In the genomic region with DNA sequence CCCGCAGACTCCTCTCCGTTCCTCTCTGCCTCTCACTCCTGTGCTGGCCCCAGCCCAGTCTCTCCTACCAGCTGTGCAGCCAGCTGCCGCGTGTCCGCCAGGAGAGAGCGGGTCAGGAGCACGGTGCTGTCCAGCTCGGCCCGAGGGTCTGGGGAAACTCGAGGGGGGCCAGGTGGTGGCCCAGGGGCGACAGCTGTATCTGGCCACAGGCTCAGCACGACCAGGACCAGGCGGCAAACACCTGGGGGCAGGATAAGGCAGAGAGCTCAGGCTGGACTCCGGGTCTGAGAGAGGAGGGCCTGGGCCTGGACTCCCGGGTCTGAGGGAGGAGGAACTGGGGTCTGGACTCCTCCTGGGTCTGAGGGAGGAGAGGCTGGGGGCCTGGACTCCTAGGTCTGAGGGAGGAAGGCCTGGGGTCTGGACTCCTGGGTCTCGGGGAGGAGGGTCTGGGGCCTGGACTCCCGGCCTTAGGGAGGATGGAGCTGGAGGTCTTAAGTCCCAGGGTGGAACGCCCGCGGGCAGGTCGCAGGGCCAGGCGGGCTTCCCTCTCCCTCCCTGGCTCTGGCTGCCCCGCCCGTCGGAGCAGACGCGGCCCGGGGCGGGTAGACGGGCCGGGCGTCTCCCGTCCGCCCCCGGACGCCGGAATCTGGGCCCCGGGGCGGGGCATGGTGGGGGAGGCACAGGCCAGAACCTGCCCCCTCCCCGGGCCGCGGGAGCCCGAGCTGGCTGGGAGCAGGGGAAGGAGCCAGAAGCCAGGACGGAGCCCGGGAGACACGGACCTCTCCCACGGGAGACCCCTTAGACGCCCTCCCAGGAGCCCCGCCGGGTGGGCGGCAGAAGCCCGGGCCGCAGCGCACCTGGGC, we compare ENCODE assay signal across 8 cellular contexts. TPM values are rescaled to one million over a fixed set of nuclear protein-coding genes. Genes with fewer than 3 reads are reported as not detected.
DNase-seq lines count a peak whose midpoint lies in the region; ATAC-seq and TF ChIP-seq lines count a peak whose summit lies in the region.

No MANE protein-coding gene starts in this region.

- CTCF ChIA-PET in activated CD4-positive, alpha-beta T cell treated with anti-CD3 and anti-CD28 coated beads, Interleukin-2, amount 10 ng/mL, durations not matched to agents 7 days and 5 days (lab: Charles Lee), result interaction anchor here (0.9 to 1.3 kb wide), 3 partner anchors 15 to 57 kb away, joined by 3 read pairs; a partner anchor contains a TSS

- ATAC-seq in heart right ventricle, result peak in 7 of 8 donors; percentile 46 to 78 (median 57)
- ATAC-seq in stimulated activated effector memory CD8-positive, alpha-beta T cell treated with anti-CD3 and anti-CD28 coated beads, Interleukin-12 subunit alpha, Interleukin-12 subunit beta, amount 100 ng/mL, for 72 hours, result peak; percentile 58
- ATAC-seq in HG03342 (IDR thresholded peaks at IDR 0.05; ENCODE audit: unreplicated experiment), result no peak

- peak; percentile 73 for DNase-seq in activated CD4-positive, alpha-beta T cell treated with anti-CD3 and anti-CD28 coated beads, Interleukin-2, amount 10 ng/mL, durations not matched to agents 24 days and 14 days
- no peak for DNase-seq in activated CD4-positive, alpha-beta T cell treated with anti-CD3 and anti-CD28 coated beads, Interleukin-2, amount 10 ng/mL, durations not matched to agents 7 days and 5 days
- DNase-seq in SW480 (ENCODE audit: low spot score) (peak; percentile 75), heart right ventricle (no peak), GOT3 (lab: John Stamatoyannopoulos, UW) (no peak), SIG-M5 (lab: John Stamatoyannopoulos, UW) (no peak)
- peak in 1 of 2 donors; percentile 39 for DNase-seq in stimulated activated effector memory CD8-positive, alpha-beta T cell treated with anti-CD3 and anti-CD28 coated beads, Interleukin-12 subunit alpha, Interleukin-12 subunit beta, amount 100 ng/mL, for 72 hours (ENCODE audit: low spot score in 2 of 2)

- no peaks in the 10 kb centered on the region for H3K36me3 ChIP-seq in heart right ventricle

- no peak overlapping the region for H3K27ac ChIP-seq in heart right ventricle

- peaks cover 3 to 18% (median 10%) of the 10 kb centered on the region in 9 donors for H3K4me1 ChIP-seq in heart right ventricle

- intact Hi-C loops in activated CD4-positive, alpha-beta T cell treated with anti-CD3 and anti-CD28 coated beads, Interleukin-2, amount 10 ng/mL, durations not matched to agents 24 days and 14 days (cut with micrococcal nuclease), result no loop called here
- intact Hi-C loops in heart right ventricle (cut with DNase I), result no loop called here

- H3K36me3 Mint-ChIP-seq in activated CD4-positive, alpha-beta T cell treated with anti-CD3 and anti-CD28 coated beads, Interleukin-2, amount 10 ng/mL, durations not matched to agents 24 days and 14 days (ENCODE audit: low read depth), result peaks cover 2% of the 10 kb centered on the region
- peaks cover 3% of the 10 kb centered on the region for H3K36me3 Mint-ChIP-seq in activated CD4-positive, alpha-beta T cell treated with anti-CD3 and anti-CD28 coated beads, Interleukin-2, amount 10 ng/mL, durations not matched to agents 7 days and 5 days (ENCODE audit: low read depth)
- no peaks in the 10 kb centered on the region for H3K36me3 Mint-ChIP-seq in stimulated activated effector memory CD8-positive, alpha-beta T cell treated with anti-CD3 and anti-CD28 coated beads, Interleukin-12 subunit alpha, Interleukin-12 subunit beta, amount 100 ng/mL, for 72 hours

- H3K4me1 Mint-ChIP-seq in activated CD4-positive, alpha-beta T cell treated with anti-CD3 and anti-CD28 coated beads, Interleukin-2, amount 10 ng/mL, durations not matched to agents 24 days and 14 days, result peaks cover 7% of the 10 kb centered on the region
- peaks cover 2% of the 10 kb centered on the region for H3K4me1 Mint-ChIP-seq in activated CD4-positive, alpha-beta T cell treated with anti-CD3 and anti-CD28 coated beads, Interleukin-2, amount 10 ng/mL, durations not matched to agents 7 days and 5 days
- H3K4me1 Mint-ChIP-seq in stimulated activated effector memory CD8-positive, alpha-beta T cell treated with anti-CD3 and anti-CD28 coated beads, Interleukin-12 subunit alpha, Interleukin-12 subunit beta, amount 100 ng/mL, for 72 hours, result peaks cover 12% of the 10 kb centered on the region

- H3K9me3 ChIP-seq in heart right ventricle, result no peaks in the 10 kb centered on the region

- H3K4me3 ChIP-seq in heart right ventricle, result peak overlapping the region in 4 of 10 donors; percentile 20 to 30 (median 26)

- H3K27me3 ChIP-seq in heart right ventricle, result peaks cover 22 to 75% (median 67%) of the 10 kb centered on the region in 7 donors

- H3K9me3 Mint-ChIP-seq in activated CD4-positive, alpha-beta T cell treated with anti-CD3 and anti-CD28 coated beads, Interleukin-2, amount 10 ng/mL, durations not matched to agents 24 days and 14 days, result no peaks in the 10 kb centered on the region
- no peaks in the 10 kb centered on the region for H3K9me3 Mint-ChIP-seq in activated CD4-positive, alpha-beta T cell treated with anti-CD3 and anti-CD28 coated beads, Interleukin-2, amount 10 ng/mL, durations not matched to agents 7 days and 5 days
- H3K9me3 Mint-ChIP-seq in stimulated activated effector memory CD8-positive, alpha-beta T cell treated with anti-CD3 and anti-CD28 coated beads, Interleukin-12 subunit alpha, Interleukin-12 subunit beta, amount 100 ng/mL, for 72 hours, result no peaks in the 10 kb centered on the region

- H3K4me3 Mint-ChIP-seq in activated CD4-positive, alpha-beta T cell treated with anti-CD3 and anti-CD28 coated beads, Interleukin-2, amount 10 ng/mL, durations not matched to agents 24 days and 14 days, result no peak overlapping the region
- no peak overlapping the region for H3K4me3 Mint-ChIP-seq in activated CD4-positive, alpha-beta T cell treated with anti-CD3 and anti-CD28 coated beads, Interleukin-2, amount 10 ng/mL, durations not matched to agents 7 days and 5 days
- peak overlapping the region; percentile 74 for H3K4me3 Mint-ChIP-seq in stimulated activated effector memory CD8-positive, alpha-beta T cell treated with anti-CD3 and anti-CD28 coated beads, Interleukin-12 subunit alpha, Interleukin-12 subunit beta, amount 100 ng/mL, for 72 hours

- H3K27me3 Mint-ChIP-seq in activated CD4-positive, alpha-beta T cell treated with anti-CD3 and anti-CD28 coated beads, Interleukin-2, amount 10 ng/mL, durations not matched to agents 24 days and 14 days, result peaks cover 51% of the 10 kb centered on the region
- peaks cover 46% of the 10 kb centered on the region for H3K27me3 Mint-ChIP-seq in activated CD4-positive, alpha-beta T cell treated with anti-CD3 and anti-CD28 coated beads, Interleukin-2, amount 10 ng/mL, durations not matched to agents 7 days and 5 days

- POLR2A ChIA-PET in activated CD4-positive, alpha-beta T cell treated with anti-CD3 and anti-CD28 coated beads, Interleukin-2, amount 10 ng/mL, durations not matched to agents 7 days and 5 days (lab: Charles Lee), result no interaction called here

- no peak overlapping the region for H3K27ac Mint-ChIP-seq in activated CD4-positive, alpha-beta T cell treated with anti-CD3 and anti-CD28 coated beads, Interleukin-2, amount 10 ng/mL, durations not matched to agents 24 days and 14 days
- no peak overlapping the region for H3K27ac Mint-ChIP-seq in activated CD4-positive, alpha-beta T cell treated with anti-CD3 and anti-CD28 coated beads, Interleukin-2, amount 10 ng/mL, durations not matched to agents 7 days and 5 days
- H3K27ac Mint-ChIP-seq in stimulated activated effector memory CD8-positive, alpha-beta T cell treated with anti-CD3 and anti-CD28 coated beads, Interleukin-12 subunit alpha, Interleukin-12 subunit beta, amount 100 ng/mL, for 72 hours, result no peak overlapping the region

- WGBS in heart right ventricle, 2 donors, result 9% methylated on average over 39 to 54 of the region's 54 CpGs

- no peak for TF ChIP-seq CTCF in heart right ventricle (IDR thresholded peaks at IDR 0.05)

RNA-seq across cellular contexts. Expression of a gene that starts 1.3 kb away (rescaled TPM):
- total RNA-seq in activated CD4-positive, alpha-beta T cell treated with anti-CD3 and anti-CD28 coated beads, Interleukin-2, amount 10 ng/mL, durations not matched to agents 24 days and 14 days, result 0.21 TPM in 1 of 2 replicates, not detected in the other
- under 1 TPM; 0.27 TPM for total RNA-seq in activated CD4-positive, alpha-beta T cell treated with anti-CD3 and anti-CD28 coated beads, Interleukin-2, amount 10 ng/mL, durations not matched to agents 7 days and 5 days
- not detected for total RNA-seq in heart right ventricle
- polyA plus RNA-seq in heart right ventricle, result under 1 TPM; 0.30 to 0.37 TPM

RNA-seq across cellular contexts. Expression of a gene that starts 5.9 kb away (rescaled TPM):
- not detected in 2 replicates for total RNA-seq in activated CD4-positive, alpha-beta T cell treated with anti-CD3 and anti-CD28 coated beads, Interleukin-2, amount 10 ng/mL, durations not matched to agents 24 days and 14 days
- not detected for total RNA-seq in activated CD4-positive, alpha-beta T cell treated with anti-CD3 and anti-CD28 coated beads, Interleukin-2, amount 10 ng/mL, durations not matched to agents 7 days and 5 days
- total RNA-seq in heart right ventricle, result not detected
- not detected for polyA plus RNA-seq in heart right ventricle

RNA-seq across cellular contexts. Expression of a gene that starts 7.7 kb away (rescaled TPM):
- total RNA-seq in activated CD4-positive, alpha-beta T cell treated with anti-CD3 and anti-CD28 coated beads, Interleukin-2, amount 10 ng/mL, durations not matched to agents 24 days and 14 days, result not detected in 2 replicates
- total RNA-seq in activated CD4-positive, alpha-beta T cell treated with anti-CD3 and anti-CD28 coated beads, Interleukin-2, amount 10 ng/mL, durations not matched to agents 7 days and 5 days, result not detected
- total RNA-seq in heart right ventricle, result not detected
- not detected for polyA plus RNA-seq in heart right ventricle

RNA-seq across cellular contexts. Expression of a gene that starts 14.4 kb away (rescaled TPM):
- total RNA-seq in activated CD4-positive, alpha-beta T cell treated with anti-CD3 and anti-CD28 coated beads, Interleukin-2, amount 10 ng/mL, durations not matched to agents 24 days and 14 days, result 0.26 TPM in 1 of 2 replicates, not detected in the other
- total RNA-seq in activated CD4-positive, alpha-beta T cell treated with anti-CD3 and anti-CD28 coated beads, Interleukin-2, amount 10 ng/mL, durations not matched to agents 7 days and 5 days, result not detected
- total RNA-seq in heart right ventricle, result not detected
- polyA plus RNA-seq in heart right ventricle, result not detected

RNA-seq across cellular contexts. Expression of a gene that starts 15.2 kb away (rescaled TPM):
- total RNA-seq in activated CD4-positive, alpha-beta T cell treated with anti-CD3 and anti-CD28 coated beads, Interleukin-2, amount 10 ng/mL, durations not matched to agents 24 days and 14 days, result 9.7 and 11.3 TPM in 2 replicates
- total RNA-seq in activated CD4-positive, alpha-beta T cell treated with anti-CD3 and anti-CD28 coated beads, Interleukin-2, amount 10 ng/mL, durations not matched to agents 7 days and 5 days, result 10 to 100 TPM; 20.6 to 29.8 TPM
- 1 to 10 TPM in 2 of 10 donors, under 1 TPM in 6, not detected in 2; 0.25 to 1.3 (median 0.49) TPM for total RNA-seq in heart right ventricle
- under 1 TPM in 1 of 2 donors, not detected in 1; 0.06 TPM for polyA plus RNA-seq in heart right ventricle

Comparison
In these comparisons a context has a peak if more than half of its experiments do, and no peak if none do; other contexts are left out.
1. DNase-seq: peak in activated CD4-positive, alpha-beta T cell treated with anti-CD3 and anti-CD28 coated beads, Interleukin-2, amount 10 ng/mL, durations not matched to agents 24 days and 14 days (single experiment) and SW480 (single experiment); none in activated CD4-positive, alpha-beta T cell treated with anti-CD3 and anti-CD28 coated beads, Interleukin-2, amount 10 ng/mL, durations not matched to agents 7 days and 5 days (single experiment), heart right ventricle (0 of 2), GOT3 (single experiment) and SIG-M5 (single experiment).